ENCODE assay signal across 1 cellular context in the genomic region with DNA sequence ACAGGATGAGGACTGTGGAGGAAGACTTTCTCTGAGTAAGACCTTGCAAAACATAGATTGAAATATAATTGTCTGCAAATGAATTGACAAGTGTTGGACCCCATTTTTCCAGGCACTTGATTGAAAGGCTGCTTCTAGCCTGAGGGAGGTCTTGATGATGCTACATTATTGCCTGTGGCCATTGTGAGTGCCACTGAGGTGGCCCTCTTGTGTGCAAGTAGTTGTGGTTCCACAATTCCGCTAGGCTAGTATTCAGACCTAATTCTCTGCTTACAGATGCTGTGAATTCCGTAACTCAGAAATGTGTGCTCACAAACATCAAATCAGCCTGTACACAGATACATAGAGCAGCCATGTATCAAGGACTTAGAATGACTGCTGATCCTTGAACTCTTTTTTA.
TF ChIP-seq lines count a peak whose summit lies in the region.

No MANE protein-coding gene starts in this region.

TF ChIP-seq in H1, 55 proteins besides CTCF, POLR2A, EP300 and RAD21 (continued from another document):
- TF ChIP-seq, protein P1, sequence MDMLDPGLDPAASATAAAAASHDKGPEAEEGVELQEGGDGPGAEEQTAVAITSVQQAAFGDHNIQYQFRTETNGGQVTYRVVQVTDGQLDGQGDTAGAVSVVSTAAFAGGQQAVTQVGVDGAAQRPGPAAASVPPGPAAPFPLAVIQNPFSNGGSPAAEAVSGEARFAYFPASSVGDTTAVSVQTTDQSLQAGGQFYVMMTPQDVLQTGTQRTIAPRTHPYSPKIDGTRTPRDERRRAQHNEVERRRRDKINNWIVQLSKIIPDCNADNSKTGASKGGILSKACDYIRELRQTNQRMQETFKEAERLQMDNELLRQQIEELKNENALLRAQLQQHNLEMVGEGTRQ (IDR thresholded peaks at IDR 0.05; ENCODE audit: low read length) = no peak
- no peak for TF ChIP-seq RNF2 (IDR thresholded peaks at IDR 0.05; ENCODE audit: borderline replicate concordance, low read depth, low read length, missing control alignments, poor library complexity, severe bottlenecking)
- no peak for TF ChIP-seq ZNF274 (IDR thresholded peaks at IDR 0.05; ENCODE audit: borderline replicate concordance, extremely low read depth, low read length)
- TF ChIP-seq ATF3 (IDR thresholded peaks at IDR 0.05; ENCODE audit: insufficient read depth, low read depth, low read length) = no peak
- TF ChIP-seq, protein P2, sequence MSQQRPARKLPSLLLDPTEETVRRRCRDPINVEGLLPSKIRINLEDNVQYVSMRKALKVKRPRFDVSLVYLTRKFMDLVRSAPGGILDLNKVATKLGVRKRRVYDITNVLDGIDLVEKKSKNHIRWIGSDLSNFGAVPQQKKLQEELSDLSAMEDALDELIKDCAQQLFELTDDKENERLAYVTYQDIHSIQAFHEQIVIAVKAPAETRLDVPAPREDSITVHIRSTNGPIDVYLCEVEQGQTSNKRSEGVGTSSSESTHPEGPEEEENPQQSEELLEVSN (IDR thresholded peaks at IDR 0.05) = no peak
- TF ChIP-seq SIRT6 (IDR thresholded peaks at IDR 0.05; ENCODE audit: low read length) = no peak
- no peak for TF ChIP-seq PHF8 (conservative IDR thresholded peaks at IDR 0.05; ENCODE audit: low read depth, low read length)
- TF ChIP-seq JUN (IDR thresholded peaks at IDR 0.05; ENCODE audit: low read depth, low read length) = no peak
- no peak for TF ChIP-seq TAF7 (optimal IDR thresholded peaks at IDR 0.05; ENCODE audit: borderline replicate concordance, low read depth, low read length)
- TF ChIP-seq SP4 (IDR thresholded peaks at IDR 0.05; ENCODE audit: low read length) = no peak
- TF ChIP-seq BRCA1 (IDR thresholded peaks at IDR 0.05; ENCODE audit: low read depth, low read length) = no peak
